ENCODE assay signal across 8 cellular contexts in the genomic region with DNA sequence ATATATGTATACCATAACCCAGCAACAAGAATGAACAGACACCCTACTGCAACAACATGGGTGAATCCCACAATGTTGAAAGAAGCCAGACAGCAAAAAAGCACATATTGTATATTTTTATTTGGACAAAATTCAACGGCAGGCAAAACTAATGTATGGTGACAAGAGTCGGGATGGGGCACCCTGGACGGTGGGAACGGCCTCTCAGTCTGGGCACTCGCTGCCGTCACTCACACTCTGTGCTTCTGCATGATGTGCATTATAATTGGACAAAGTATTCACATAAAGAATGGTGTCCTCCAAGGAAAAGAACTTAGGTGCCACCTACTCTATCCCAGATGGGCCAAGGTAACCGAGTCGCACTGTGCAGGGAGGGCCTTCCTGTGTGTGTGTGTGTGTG.
"Had no signal": no experiment of that assay in that cellular context is flagged by ENCODE, and none has a peak within 500 bp of the region (broad histone marks: within the 10 kb centered on the region; RNA-seq: fewer than 3 reads in every experiment).

No MANE protein-coding gene starts in this region.

- DNase-seq: GDM1, GF-D8 had no signal

- ATAC-seq: GM12878 had no signal

- FAIRE-seq: G401.6, GM12878, GM12891, GM12892, GM18507, GM19239 had no signal

- H3K4me3 ChIP-seq: GM12878 had no signal
